In genomic region chr17:19672009-19672837, GRCh38 we compare ENCODE assay signal across 2 cellular contexts.
TF ChIP-seq lines count a peak whose summit lies in the region.

No MANE protein-coding gene starts in this region.

TF ChIP-seq in SK-N-SH treated with all-trans-retinoic acid at 6 μM for 48 hours, 23 proteins besides CTCF, POLR2A, EP300 and RAD21 (continued from another document):
- TF ChIP-seq ZFP3 (CRISPR knock-in tag; IDR thresholded peaks at IDR 0.05) (no peak), SNAI2 (CRISPR knock-in tag; IDR thresholded peaks at IDR 0.05) (no peak), ESRRG (CRISPR knock-in tag; IDR thresholded peaks at IDR 0.05) (no peak), TOX (CRISPR knock-in tag; IDR thresholded peaks at IDR 0.05; ENCODE audit: borderline replicate concordance) (no peak), GLIS3 (CRISPR knock-in tag; IDR thresholded peaks at IDR 0.05) (no peak), ISL1 (CRISPR knock-in tag; IDR thresholded peaks at IDR 0.05) (no peak), ZNF70 (CRISPR knock-in tag; IDR thresholded peaks at IDR 0.05) (no peak), PATZ1 (CRISPR knock-in tag; IDR thresholded peaks at IDR 0.05; ENCODE audit: borderline replicate concordance) (no peak), TSHZ2 (CRISPR knock-in tag; IDR thresholded peaks at IDR 0.05) (no peak), CSRNP3 (CRISPR knock-in tag; IDR thresholded peaks at IDR 0.05) (no peak), ZNF565 (CRISPR knock-in tag; conservative IDR thresholded peaks at IDR 0.05; ENCODE audit: low read depth) (no peak), CSDC2 (CRISPR knock-in tag; IDR thresholded peaks at IDR 0.05) (no peak), POU6F1 (CRISPR knock-in tag; IDR thresholded peaks at IDR 0.05; ENCODE audit: borderline replicate concordance, low read depth) (no peak), PPARA (CRISPR knock-in tag; IDR thresholded peaks at IDR 0.05; ENCODE audit: borderline replicate concordance) (no peak), CREB5 (CRISPR knock-in tag; IDR thresholded peaks at IDR 0.05; ENCODE audit: low read depth) (no peak), ZFP30 (CRISPR knock-in tag; IDR thresholded peaks at IDR 0.05) (no peak), RARB (CRISPR knock-in tag; IDR thresholded peaks at IDR 0.05) (no peak)

TF ChIP-seq in endothelial cell of umbilical vein, 7 proteins besides CTCF, POLR2A, EP300 and RAD21 (continued from another document):
- TF ChIP-seq JUN (IDR thresholded peaks at IDR 0.05; ENCODE audit: borderline replicate concordance, insufficient read depth, insufficient read length, low read depth) (no peak), EZH2 (IDR thresholded peaks at IDR 0.05; ENCODE audit: borderline replicate concordance, low read depth, low read length, severe bottlenecking) (no peak), FOS (IDR thresholded peaks at IDR 0.05; ENCODE audit: borderline replicate concordance, insufficient read depth, low read length) (no peak), GATA2 (IDR thresholded peaks at IDR 0.05; ENCODE audit: insufficient read depth, insufficient read length, low read depth, low read length) (no peak), MAX (IDR thresholded peaks at IDR 0.05; ENCODE audit: insufficient read depth, insufficient read length) (no peak)
